12 cellular contexts compared by ENCODE assay signal in genomic region chr3:151690645-151691044, GRCh38. TPM values are rescaled to one million over a fixed set of nuclear protein-coding genes. Genes with fewer than 3 reads are reported as not detected.
"Had no signal": no experiment of that assay in that cellular context is flagged by ENCODE, and none has a peak within 500 bp of the region (broad histone marks: within the 10 kb centered on the region; RNA-seq: fewer than 3 reads in every experiment).

No MANE protein-coding gene starts in this region.

- H3K27ac ChIP-seq: GM23248 had no signal

- H2AFZ ChIP-seq: GM23248, GM23338 had no signal

- H3K9me3 ChIP-seq: HAP-1 had no signal

- H3K9ac ChIP-seq: GM23248 had no signal

- ATAC-seq: GM23338, HCT116 had no signal

- DNase-seq: GM23248, GOT3, H7, H9, HCEC 1CT, HFFc6 had no signal

- H3K36me3 ChIP-seq: HAP-1 had no signal

- H3K4me3 ChIP-seq: GM23248, GM23338, HAP-1 had no signal

- FAIRE-seq: H1, H54 had no signal

- H3K4me2 ChIP-seq: GM23338 had no signal

RNA-seq across cellular contexts. Expression of gene AADACL2, which starts 43.1 kb away (rescaled TPM):
- total RNA-seq: GM23248, GM23338, H1, H4, H7, H9, HFFc6 had no signal
- polyA plus RNA-seq: GM23248, GM23338, H1 had no signal
